ENCODE assay signal across 35 cellular contexts in genomic region chr14:24127673-24128072, GRCh38. TPM values are rescaled to one million over a fixed set of nuclear protein-coding genes. Genes with fewer than 3 reads are reported as not detected.
"Had no signal": no experiment of that assay in that cellular context is flagged by ENCODE, and none has a peak within 500 bp of the region (broad histone marks: within the 10 kb centered on the region; RNA-seq: fewer than 3 reads in every experiment).

No MANE protein-coding gene starts in this region.

- H3K27me3 ChIP-seq: ascending aorta, brain microvascular endothelial cell, esophagus muscularis mucosa, foreskin keratinocyte, gastrocnemius medialis, heart right ventricle, hepatocyte had no signal

- H3K4me1 ChIP-seq: ascending aorta, foreskin keratinocyte had no signal

- H3K27ac ChIP-seq: ascending aorta, brain microvascular endothelial cell, esophagus muscularis mucosa, foreskin keratinocyte, heart right ventricle, hepatocyte, WERI-Rb-1 had no signal

- H3K4me3 Mint-ChIP-seq: activated CD4-positive, alpha-beta memory T cell treated with anti-CD3 and anti-CD28 coated beads for 36 hours; activated CD4-positive, alpha-beta T cell treated with anti-CD3 and anti-CD28 coated beads for 36 hours; activated CD4-positive, alpha-beta T cell treated with anti-CD3 and anti-CD28 coated beads, Interleukin-2, amount 10 ng/mL, durations not matched to agents 24 days and 14 days; activated CD8-positive, alpha-beta memory T cell treated with anti-CD3 and anti-CD28 coated beads, Interleukin-2, amount 10 ng/mL, durations not matched to agents 7 days and 5 days; activated CD8-positive, alpha-beta T cell treated with anti-CD3 and anti-CD28 coated beads, Interleukin-2, amount 10 ng/mL, durations not matched to agents 7 days and 5 days; activated naive CD8-positive, alpha-beta T cell treated with anti-CD3 and anti-CD28 coated beads, Interleukin-2, amount 10 ng/mL, durations not matched to agents 7 days and 5 days; activated T-cell treated with anti-CD3 and anti-CD28 coated beads, Interleukin-2, amount 50 U/mL, for 72 hours; effector memory CD8-positive, alpha-beta T cell; T-helper 17 cell; T-helper 2 cell treated with Interferon-gamma antibody and Interleukin-4, amounts not matched to agents 5 μg/mL and 100 μg/mL, for 36 hours had no signal

- H3K9me3 ChIP-seq: ascending aorta, esophagus muscularis mucosa, gastrocnemius medialis, heart right ventricle had no signal

- H3K27ac Mint-ChIP-seq: activated CD4-positive, alpha-beta memory T cell treated with anti-CD3 and anti-CD28 coated beads for 36 hours; activated CD4-positive, alpha-beta T cell treated with anti-CD3 and anti-CD28 coated beads, Interleukin-2, amount 10 ng/mL, durations not matched to agents 24 days and 14 days; activated CD8-positive, alpha-beta memory T cell treated with anti-CD3 and anti-CD28 coated beads, Interleukin-2, amount 10 ng/mL, durations not matched to agents 7 days and 5 days; activated CD8-positive, alpha-beta T cell treated with anti-CD3 and anti-CD28 coated beads, Interleukin-2, amount 10 ng/mL, durations not matched to agents 7 days and 5 days; activated naive CD4-positive, alpha-beta T cell treated with anti-CD3 and anti-CD28 coated beads, Interleukin-2, amount 50 U/mL, for 72 hours; activated naive CD8-positive, alpha-beta T cell treated with anti-CD3 and anti-CD28 coated beads, Interleukin-2, amount 10 ng/mL, durations not matched to agents 7 days and 5 days; activated T-cell treated with anti-CD3 and anti-CD28 coated beads, Interleukin-2, amount 50 U/mL, for 72 hours; effector memory CD8-positive, alpha-beta T cell; T-helper 17 cell; T-helper 2 cell treated with Interferon-gamma antibody and Interleukin-4, amounts not matched to agents 5 μg/mL and 100 μg/mL, for 36 hours had no signal

- H3K36me3 Mint-ChIP-seq: activated naive CD4-positive, alpha-beta T cell treated with anti-CD3 and anti-CD28 coated beads, Interleukin-2, amount 50 U/mL, for 72 hours had no signal

- H3K4me2 ChIP-seq: hepatocyte had no signal

- H3K27me3 Mint-ChIP-seq: activated CD4-positive, alpha-beta memory T cell treated with anti-CD3 and anti-CD28 coated beads for 36 hours; activated CD4-positive, alpha-beta T cell treated with anti-CD3 and anti-CD28 coated beads for 36 hours; activated CD4-positive, alpha-beta T cell treated with anti-CD3 and anti-CD28 coated beads, Interleukin-2, amount 10 ng/mL, durations not matched to agents 24 days and 14 days; activated CD8-positive, alpha-beta memory T cell treated with anti-CD3 and anti-CD28 coated beads, Interleukin-2, amount 10 ng/mL, durations not matched to agents 7 days and 5 days; activated naive CD8-positive, alpha-beta T cell treated with anti-CD3 and anti-CD28 coated beads, Interleukin-2, amount 10 ng/mL, durations not matched to agents 7 days and 5 days; effector memory CD8-positive, alpha-beta T cell; T-helper 17 cell had no signal

- ATAC-seq: activated CD4-positive, alpha-beta T cell treated with anti-CD3 and anti-CD28 coated beads for 36 hours; activated CD8-positive, alpha-beta memory T cell treated with anti-CD3 and anti-CD28 coated beads, Interleukin-2, amount 10 ng/mL, durations not matched to agents 7 days and 5 days; activated CD8-positive, alpha-beta T cell treated with anti-CD3 and anti-CD28 coated beads, Interleukin-2, amount 10 ng/mL, durations not matched to agents 7 days and 5 days; activated naive CD4-positive, alpha-beta T cell treated with anti-CD3 and anti-CD28 coated beads, Interleukin-2, amount 50 U/mL, for 72 hours; activated T-cell treated with anti-CD3 and anti-CD28 coated beads, Interleukin-2, amount 50 U/mL, for 72 hours; effector memory CD8-positive, alpha-beta T cell; foreskin keratinocyte; gastrocnemius medialis; heart right ventricle; T-helper 17 cell had no signal

- H2AFZ ChIP-seq: hepatocyte had no signal

- H3K79me2 ChIP-seq: hepatocyte had no signal

- DNase-seq: activated CD4-positive, alpha-beta memory T cell treated with anti-CD3 and anti-CD28 coated beads for 36 hours; activated CD4-positive, alpha-beta T cell treated with anti-CD3 and anti-CD28 coated beads for 36 hours; activated CD4-positive, alpha-beta T cell treated with anti-CD3 and anti-CD28 coated beads, Interleukin-2, amount 10 ng/mL, durations not matched to agents 24 days and 14 days; activated CD4-positive, CD25-positive, alpha-beta regulatory T cell; activated CD4-positive, CD25-positive, alpha-beta regulatory T cell treated with anti-CD3 and anti-CD28 coated beads, Interleukin-2, amount 50 U/mL, for 72 hours; activated CD8-positive, alpha-beta memory T cell treated with anti-CD3 and anti-CD28 coated beads, Interleukin-2, amount 10 ng/mL, durations not matched to agents 7 days and 5 days; activated CD8-positive, alpha-beta memory T cell treated with anti-CD3 and anti-CD28 coated beads, Interleukin-2, amount 50 U/mL, for 4 hours; activated CD8-positive, alpha-beta T cell treated with anti-CD3 and anti-CD28 coated beads, Interleukin-2, amount 10 ng/mL, durations not matched to agents 7 days and 5 days; activated gamma-delta T cell treated with Interleukin-2 at 50 U/mL for 16 hours; activated naive CD4-positive, alpha-beta T cell treated with Interleukin-2 at 50 U/mL for 16 hours; activated naive CD8-positive, alpha-beta T cell treated with anti-CD3 and anti-CD28 coated beads, Interleukin-2, amount 10 ng/mL, durations not matched to agents 7 days and 5 days; activated T-cell treated with anti-CD3 and anti-CD28 coated beads, Interleukin-2, amount 50 U/mL, for 1 hour; activated T-cell treated with anti-CD3 and anti-CD28 coated beads, Interleukin-2, amount 50 U/mL, for 72 hours; brain microvascular endothelial cell; caudate nucleus; cortex of kidney; dermis blood vessel endothelial cell; effector CD4-positive, alpha-beta T cell; effector memory CD8-positive, alpha-beta T cell; erythroblast; foreskin keratinocyte; gastrocnemius medialis; glutamatergic neuron; heart right ventricle; T-helper 1 cell; T-helper 17 cell; T1000; WERI-Rb-1 had no signal

- H3K9me3 Mint-ChIP-seq: activated CD4-positive, alpha-beta memory T cell treated with anti-CD3 and anti-CD28 coated beads for 36 hours; activated CD4-positive, alpha-beta T cell treated with anti-CD3 and anti-CD28 coated beads, Interleukin-2, amount 10 ng/mL, durations not matched to agents 24 days and 14 days; activated naive CD4-positive, alpha-beta T cell treated with anti-CD3 and anti-CD28 coated beads, Interleukin-2, amount 50 U/mL, for 72 hours; activated naive CD8-positive, alpha-beta T cell treated with anti-CD3 and anti-CD28 coated beads, Interleukin-2, amount 10 ng/mL, durations not matched to agents 7 days and 5 days; activated T-cell treated with anti-CD3 and anti-CD28 coated beads, Interleukin-2, amount 50 U/mL, for 72 hours; effector memory CD8-positive, alpha-beta T cell; T-helper 2 cell treated with Interferon-gamma antibody and Interleukin-4, amounts not matched to agents 5 μg/mL and 100 μg/mL, for 36 hours had no signal

- FAIRE-seq: bronchial epithelial cell, colon had no signal

- H3K4me3 ChIP-seq: ascending aorta, esophagus muscularis mucosa, gastrocnemius medialis, heart right ventricle, hepatocyte had no signal

RNA-seq across cellular contexts. Expression of gene FITM1, which starts 2.8 kb away (rescaled TPM):
- total RNA-seq: ascending aorta, bronchial epithelial cell had no signal

RNA-seq across cellular contexts. Expression of gene NRL, which starts 12.9 kb away (rescaled TPM):
- total RNA-seq: ascending aorta had no signal
